18 cellular contexts compared by ENCODE assay signal in the genomic region with DNA sequence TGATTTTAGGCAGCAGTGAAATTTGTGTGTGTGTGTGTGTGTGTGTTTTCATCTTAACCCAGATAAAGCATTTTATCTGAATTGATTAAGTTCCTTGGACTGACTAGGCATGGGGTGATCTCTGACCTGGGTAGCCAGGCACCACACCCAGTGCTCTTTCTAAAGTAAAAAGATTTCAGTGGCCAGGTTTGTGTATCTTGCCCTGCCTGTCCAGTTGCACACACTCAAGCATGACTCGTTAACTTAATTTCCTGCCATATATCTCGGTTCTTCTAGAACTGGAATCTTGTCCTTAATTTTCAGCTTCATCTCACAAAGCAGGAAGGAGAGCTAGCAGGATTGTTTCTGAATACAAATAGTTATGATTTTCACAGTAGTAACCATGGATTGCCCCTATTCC. TPM values are rescaled to one million over a fixed set of nuclear protein-coding genes. Genes with fewer than 3 reads are reported as not detected.
A peak's percentile ranks its signal among the peaks of the same experiment; 100 is the strongest.
DNase-seq lines count a peak whose midpoint lies in the region; ATAC-seq, FAIRE-seq and TF ChIP-seq lines count a peak whose summit lies in the region.
"Had no signal": no experiment of that assay in that cellular context is flagged by ENCODE, and none has a peak within 500 bp of the region (broad histone marks: within the 10 kb centered on the region; RNA-seq: fewer than 3 reads in every experiment).

No MANE protein-coding gene starts in this region.

- no peak for FAIRE-seq in D721Med (lab: Jason Lieb, UNC)
- FAIRE-seq: colon, endometrium had no signal

- ATAC-seq in GM19035 (IDR thresholded peaks at IDR 0.05; ENCODE audit: unreplicated experiment) (no peak), GM18867 (IDR thresholded peaks at IDR 0.05; ENCODE audit: unreplicated experiment) (no peak)

- H3K36me3 ChIP-seq in adipocyte (ENCODE audit: control insufficient read depth, insufficient read depth, low read length, severe bottlenecking) = no peaks in the 10 kb centered on the region
- H3K36me3 ChIP-seq: BLaER1 treated with 17β-estradiol and CSF1 and Interleukin-3, amounts not matched to agents 10 nM and 100 nM had no signal

- peaks cover 44% of the 10 kb centered on the region for H3K4me1 Mint-ChIP-seq in HFFc6 (ENCODE audit: low read depth)

- no peaks in the 10 kb centered on the region for H3K9me3 ChIP-seq in adipocyte (ENCODE audit: control insufficient read depth, low read length)
- H3K9me3 ChIP-seq: BLaER1 treated with 17β-estradiol and CSF1 and Interleukin-3, amounts not matched to agents 10 nM and 100 nM had no signal

- H3K27ac Mint-ChIP-seq in HFFc6 = peak overlapping the region; percentile 84

- H3K9me3 Mint-ChIP-seq in HFFc6 = no peaks in the 10 kb centered on the region

- H3K36me3 Mint-ChIP-seq in HFFc6 (ENCODE audit: low read depth) = peaks cover 3% of the 10 kb centered on the region; the same call in 1 of the 2 replicates

- TF ChIP-seq CTCF in HFFc6 (IDR thresholded peaks at IDR 0.05) (no peak), D721Med (IDR thresholded peaks at IDR 0.05; ENCODE audit: insufficient read depth, missing control alignments) (no peak)

- H3K4me3 ChIP-seq in adipocyte (ENCODE audit: low read length) = no peak overlapping the region
- H3K4me3 ChIP-seq: BLaER1 treated with 17β-estradiol and CSF1 and Interleukin-3, amounts not matched to agents 10 nM and 100 nM had no signal

- peaks cover 24% of the 10 kb centered on the region for H3K4me1 ChIP-seq in adipocyte (ENCODE audit: control insufficient read depth, insufficient read depth, low read length)
- H3K4me1 ChIP-seq: parathyroid adenoma had no signal

- H3K27me3 Mint-ChIP-seq in HFFc6 (ENCODE audit: insufficient read depth) = no peaks in the 10 kb centered on the region

- no peaks in the 10 kb centered on the region for H3K27me3 ChIP-seq in adipocyte (replicated peaks; ENCODE audit: control insufficient read depth, insufficient read depth, low read length)
- H3K27me3 ChIP-seq: BLaER1 treated with 17β-estradiol and CSF1 and Interleukin-3, amounts not matched to agents 10 nM and 100 nM had no signal

- DNase-seq in HFFc6 = no peak
- peak; percentile 12 for DNase-seq in adipocyte (ENCODE audit: low read depth)
- peak; percentile 5 for DNase-seq in kidney tubule cell (ENCODE audit: low spot score)
- no peak for DNase-seq in D721Med (ENCODE audit: insufficient read length, low spot score)
- DNase-seq in HPDE6-E6E7 (ENCODE audit: extremely low spot score) = no peak
- DNase-seq: activated CD4-positive, alpha-beta T cell treated with anti-CD3 and anti-CD28 coated beads, Interleukin-2, amount 50 U/mL, for 48 hours; activated naive CD4-positive, alpha-beta T cell treated with Interleukin-2 at 50 U/mL for 16 hours; activated T-cell treated with anti-CD3 and anti-CD28 coated beads for 4 hours; left ventricle myocardium superior; NK-92 treated with Interleukin-12 subunit alpha and Interleukin-12 subunit beta, amount 100 ng/mL, for 24 hours; stimulated activated CD4-positive, alpha-beta T cell treated with anti-CD3 and anti-CD28 coated beads, Interleukin-2, amount 100 ng/mL, for 48 hours; T-helper 1 cell had no signal

- H3K9ac ChIP-seq in adipocyte (ENCODE audit: low read length) = no peak overlapping the region
- H3K9ac ChIP-seq: BLaER1 treated with 17β-estradiol and CSF1 and Interleukin-3, amounts not matched to agents 10 nM and 100 nM; parathyroid adenoma had no signal

- H3K4me3 Mint-ChIP-seq in HFFc6 = peak overlapping the region; percentile 32

RNA-seq across cellular contexts. Expression of gene TM4SF18, which starts 17.0 kb away (rescaled TPM):
- under 1 TPM in 4 of 6 experiments, not detected in 2; 0.05 to 0.19 (median 0.09) TPM for total RNA-seq in HFFc6 (2021; fragmentation: NEBNext Ultra II Directional; extraction: Animal tissue kit (Norgen Biotek cat#: 25700))

Comparison
In these comparisons a context has a peak if more than half of its experiments do, and no peak if none do; other contexts are left out.
1. DNase-seq: peak in adipocyte (single experiment) and kidney tubule cell (single experiment); none in HFFc6 (single experiment), D721Med (single experiment) and HPDE6-E6E7 (single experiment).